In genomic region chr5:180172447-180173197, GRCh38 we compare ENCODE assay signal across 13 cellular contexts. TPM values are rescaled to one million over a fixed set of nuclear protein-coding genes. Genes with fewer than 3 reads are reported as not detected.
A peak's percentile ranks its signal among the peaks of the same experiment; 100 is the strongest.
DNase-seq lines count a peak whose midpoint lies in the region; ATAC-seq and TF ChIP-seq lines count a peak whose summit lies in the region.
"Had no signal": no experiment of that assay in that cellular context is flagged by ENCODE, and none has a peak within 500 bp of the region (broad histone marks: within the 10 kb centered on the region; RNA-seq: fewer than 3 reads in every experiment).

No MANE protein-coding gene starts in this region.

- in situ Hi-C loops in IMR-90 (cut with MboI; ENCODE audit: low sequenced_read_pairs), result no loop called here
- in situ Hi-C loops in T47D (cut with HindIII; ENCODE audit: low pct_unique_long_range_greater_than_20kb, low sequenced_read_pairs), result no loop called here

- no peaks in the 10 kb centered on the region for H3K9me3 ChIP-seq in IMR-90 (ENCODE audit: control insufficient read depth, insufficient read depth, low read length)
- H3K9me3 ChIP-seq in effector memory CD4-positive, alpha-beta T cell (ENCODE audit: control insufficient read depth, low read length), result no peaks in the 10 kb centered on the region
- H3K9me3 ChIP-seq: BLaER1 had no signal

- peak overlapping the region; percentile 24; the same call in 1 of the 2 replicates for H2BK20ac ChIP-seq in IMR-90 (ENCODE audit: low read depth, low read length)

- H3K18ac ChIP-seq in IMR-90 (ENCODE audit: low read depth, low read length), result no peak overlapping the region; the same call in 1 of the 2 replicates

- no peaks in the 10 kb centered on the region for H4K20me1 ChIP-seq in IMR-90 (ENCODE audit: insufficient read depth, low read length)
- H4K20me1 ChIP-seq: BLaER1 had no signal

- H3K56ac ChIP-seq in IMR-90 (ENCODE audit: extremely low read depth, insufficient read depth, low read length), result no peak overlapping the region

- peak; percentile 73 for DNase-seq in Ammon's horn (ENCODE audit: low spot score)
- DNase-seq in IMR-90, result no peak
- DNase-seq in T47D (ENCODE audit: low read depth in 1 of 2, low spot score in 1 of 2), result peak; percentile 33
- peak; percentile 31 for DNase-seq in left kidney (ENCODE audit: low read depth, low spot score)
- DNase-seq in activated naive CD4-positive, alpha-beta T cell treated with anti-CD3 and anti-CD28 coated beads, Interleukin-2, amount 10 ng/mL, durations not matched to agents 7 days and 5 days, result no peak
- DNase-seq in 8988T, result no peak
- no peak for DNase-seq in effector memory CD4-positive, alpha-beta T cell
- DNase-seq: activated effector memory CD4-positive, alpha-beta T cell treated with Interleukin-2 at 50 U/mL for 16 hours; cerebellar nuclear complex; mesendoderm; SIG-M5 had no signal

- intact Hi-C loops in IMR-90 (cut with micrococcal nuclease), result no loop called here

- H3K9ac ChIP-seq in IMR-90 (ENCODE audit: low read depth, low read length), result no peak overlapping the region
- H3K9ac ChIP-seq: BLaER1 had no signal

- peak overlapping the region; percentile 23; the same call in 1 of the 2 replicates for H2BK120ac ChIP-seq in IMR-90 (ENCODE audit: low read depth, low read length)

- H3K36me3 Mint-ChIP-seq in activated naive CD4-positive, alpha-beta T cell treated with anti-CD3 and anti-CD28 coated beads, Interleukin-2, amount 10 ng/mL, durations not matched to agents 7 days and 5 days, result no peaks in the 10 kb centered on the region

- H3K27ac ChIP-seq in IMR-90 (ENCODE audit: insufficient read depth, low read length), result no peak overlapping the region
- H3K27ac ChIP-seq in effector memory CD4-positive, alpha-beta T cell (ENCODE audit: insufficient read depth, low read length, poor library complexity, severe bottlenecking), result no peak overlapping the region
- H3K27ac ChIP-seq: BLaER1 had no signal

- H4K91ac ChIP-seq in IMR-90 (ENCODE audit: insufficient read depth, low read depth, low read length), result no peak overlapping the region; the same call in 1 of the 2 replicates

- no peak overlapping the region for H3K23ac ChIP-seq in IMR-90 (ENCODE audit: low read depth, low read length)

- no peaks in the 10 kb centered on the region for H3K9me3 Mint-ChIP-seq in activated naive CD4-positive, alpha-beta T cell treated with anti-CD3 and anti-CD28 coated beads, Interleukin-2, amount 10 ng/mL, durations not matched to agents 7 days and 5 days

- TF ChIP-seq CTCF in IMR-90 (conservative IDR thresholded peaks at IDR 0.05; ENCODE audit: low read depth, low read length), result no peak

- H4K5ac ChIP-seq in IMR-90 (ENCODE audit: low read depth, low read length), result no peak overlapping the region; the same call in 1 of the 2 replicates

- H3K79me1 ChIP-seq in IMR-90 (ENCODE audit: low read depth in 1 of 2, low read length in 2 of 2), result no peaks in the 10 kb centered on the region

- H3K4me3 ChIP-seq in IMR-90 (ENCODE audit: insufficient read depth, low read depth, low read length), result no peak overlapping the region
- no peak overlapping the region for H3K4me3 ChIP-seq in effector memory CD4-positive, alpha-beta T cell (ENCODE audit: insufficient read depth, low read depth, low read length, poor library complexity, severe bottlenecking)
- H3K4me3 ChIP-seq: BLaER1 had no signal

- BruUV-seq in IMR-90 (replicated peaks; lab: Mats Ljungman, UMichigan), result no TSS peak

- H4K8ac ChIP-seq in IMR-90 (ENCODE audit: low read depth in 2 of 2, low read length in 2 of 2), result no peak overlapping the region; a peak in 1 of 4 replicates

- no peak for TF ChIP-seq POLR2A in IMR-90 (IDR thresholded peaks at IDR 0.05; ENCODE audit: low read depth, low read length)

- dilution Hi-C loops in IMR-90 (cut with HindIII; ENCODE audit: low sequenced_read_pairs, unreplicated experiment), result no loop called here

- no peaks in the 10 kb centered on the region for H3K4me1 Mint-ChIP-seq in activated naive CD4-positive, alpha-beta T cell treated with anti-CD3 and anti-CD28 coated beads, Interleukin-2, amount 10 ng/mL, durations not matched to agents 7 days and 5 days

- POLR2A ChIA-PET in IMR-90 (lab: Charles Lee; ENCODE audit: unreplicated experiment), result no interaction called here

- no peaks in the 10 kb centered on the region for H3K27me3 Mint-ChIP-seq in activated naive CD4-positive, alpha-beta T cell treated with anti-CD3 and anti-CD28 coated beads, Interleukin-2, amount 10 ng/mL, durations not matched to agents 7 days and 5 days

- ATAC-seq in IMR-90 (ENCODE audit: low read depth), result no peak; the same call in 1 of the 2 replicates
- no peak for ATAC-seq in HG02938 (IDR thresholded peaks at IDR 0.05; ENCODE audit: unreplicated experiment)

- H2BK15ac ChIP-seq in IMR-90 (ENCODE audit: low read depth, low read length), result no peak overlapping the region

- TF ChIP-seq RAD21 in IMR-90 (IDR thresholded peaks at IDR 0.05; ENCODE audit: low read length), result no peak

- H3K4ac ChIP-seq in IMR-90 (ENCODE audit: low read depth, low read length), result peak overlapping the region; percentile 27; the same call in 1 of the 2 replicates

- no peak overlapping the region for H3K4me2 ChIP-seq in IMR-90 (ENCODE audit: low read depth, low read length)
- H3K4me2 ChIP-seq: BLaER1 had no signal

- CTCF ChIA-PET in IMR-90 (lab: Yijun Ruan, JAX), result no interaction called here
- CTCF ChIA-PET in activated naive CD4-positive, alpha-beta T cell treated with anti-CD3 and anti-CD28 coated beads, Interleukin-2, amount 10 ng/mL, durations not matched to agents 7 days and 5 days (lab: Charles Lee), result no interaction called here

- peak overlapping the region; percentile 37 for H2AK9ac ChIP-seq in IMR-90 (replicated peaks; ENCODE audit: low read depth, low read length, poor library complexity)

- H3K4me3 Mint-ChIP-seq in activated naive CD4-positive, alpha-beta T cell treated with anti-CD3 and anti-CD28 coated beads, Interleukin-2, amount 10 ng/mL, durations not matched to agents 7 days and 5 days, result no peak overlapping the region

- H3K9me1 ChIP-seq in IMR-90 (ENCODE audit: insufficient read depth, low read length), result peaks cover 5% of the 10 kb centered on the region; the same call in 1 of the 2 replicates

- no peak overlapping the region for H3K27ac Mint-ChIP-seq in activated naive CD4-positive, alpha-beta T cell treated with anti-CD3 and anti-CD28 coated beads, Interleukin-2, amount 10 ng/mL, durations not matched to agents 7 days and 5 days

- no peaks in the 10 kb centered on the region for H3K36me3 ChIP-seq in IMR-90 (ENCODE audit: control insufficient read depth, insufficient read depth, low read length)
- H3K36me3 ChIP-seq in effector memory CD4-positive, alpha-beta T cell (ENCODE audit: control insufficient read depth, insufficient read depth, low read length), result no peaks in the 10 kb centered on the region
- H3K36me3 ChIP-seq: BLaER1 had no signal

- H2AFZ ChIP-seq in IMR-90 (replicated peaks; ENCODE audit: low read length, poor library complexity), result peak overlapping the region; percentile 14

- no peak overlapping the region for H3K14ac ChIP-seq in IMR-90 (replicated peaks; ENCODE audit: low read depth, low read length)

- no peaks in the 10 kb centered on the region for H3K27me3 ChIP-seq in IMR-90 (ENCODE audit: control insufficient read depth, insufficient read depth, low read length)
- no peaks in the 10 kb centered on the region for H3K27me3 ChIP-seq in effector memory CD4-positive, alpha-beta T cell (replicated peaks; ENCODE audit: control insufficient read depth, insufficient read depth, low read length, poor library complexity, severe bottlenecking)
- H3K27me3 ChIP-seq: BLaER1 had no signal

- H2AK5ac ChIP-seq in IMR-90 (ENCODE audit: low read depth, low read length), result peak overlapping the region; percentile 28; the same call in 1 of the 2 replicates

- no peak overlapping the region for H2BK5ac ChIP-seq in IMR-90 (ENCODE audit: low read depth, low read length, poor library complexity, severe bottlenecking)

- 68% methylated on average over 6 of the region's 11 CpGs; no CpG with 5 or more reads in 1 of the 2 experiments for WGBS in IMR-90 (ENCODE audit: extremely low coverage in 2 of 2, insufficient read length in 1 of 2), 2 experiments

- H3K4me1 ChIP-seq in IMR-90 (ENCODE audit: control insufficient read depth, insufficient read depth, low read length), result peaks cover 23% of the 10 kb centered on the region; the same call in 1 of the 2 replicates
- no peaks in the 10 kb centered on the region for H3K4me1 ChIP-seq in effector memory CD4-positive, alpha-beta T cell (ENCODE audit: control insufficient read depth, insufficient read depth, low read length, poor library complexity, severe bottlenecking)

TF ChIP-seq in IMR-90, 13 proteins besides CTCF, POLR2A, EP300 and RAD21 (continues in another document):
- TF ChIP-seq, protein P1, sequence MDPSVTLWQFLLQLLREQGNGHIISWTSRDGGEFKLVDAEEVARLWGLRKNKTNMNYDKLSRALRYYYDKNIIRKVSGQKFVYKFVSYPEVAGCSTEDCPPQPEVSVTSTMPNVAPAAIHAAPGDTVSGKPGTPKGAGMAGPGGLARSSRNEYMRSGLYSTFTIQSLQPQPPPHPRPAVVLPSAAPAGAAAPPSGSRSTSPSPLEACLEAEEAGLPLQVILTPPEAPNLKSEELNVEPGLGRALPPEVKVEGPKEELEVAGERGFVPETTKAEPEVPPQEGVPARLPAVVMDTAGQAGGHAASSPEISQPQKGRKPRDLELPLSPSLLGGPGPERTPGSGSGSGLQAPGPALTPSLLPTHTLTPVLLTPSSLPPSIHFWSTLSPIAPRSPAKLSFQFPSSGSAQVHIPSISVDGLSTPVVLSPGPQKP (IDR thresholded peaks at IDR 0.05; ENCODE audit: borderline replicate concordance, low read depth, low read length), result no peak
- no peak for TF ChIP-seq BHLHE40 (IDR thresholded peaks at IDR 0.05; ENCODE audit: low read depth, low read length)
- TF ChIP-seq CHD1 (IDR thresholded peaks at IDR 0.05; ENCODE audit: low read depth, low read length), result no peak
- TF ChIP-seq MAFK (IDR thresholded peaks at IDR 0.05; ENCODE audit: low read depth, low read length), result no peak
- no peak for TF ChIP-seq RCOR1 (IDR thresholded peaks at IDR 0.05; ENCODE audit: insufficient replicate concordance, low read length)
- no peak for TF ChIP-seq SMC3 (IDR thresholded peaks at IDR 0.05; ENCODE audit: low read depth, low read length)
- TF ChIP-seq MXI1 (IDR thresholded peaks at IDR 0.05; ENCODE audit: borderline replicate concordance, low read depth, low read length), result no peak
- TF ChIP-seq NFE2L2 (IDR thresholded peaks at IDR 0.05; ENCODE audit: low read depth, low read length), result no peak
- no peak for TF ChIP-seq MAZ (IDR thresholded peaks at IDR 0.05; ENCODE audit: borderline replicate concordance, low read depth, low read length)
- TF ChIP-seq CEBPB (IDR thresholded peaks at IDR 0.05; ENCODE audit: low read depth, low read length), result no peak
- no peak for TF ChIP-seq RFX5 (IDR thresholded peaks at IDR 0.05; ENCODE audit: low read depth, low read length)

RNA-seq across cellular contexts. Expression of gene RASGEF1C, which starts 36.4 kb away (rescaled TPM):
- total RNA-seq in IMR-90 (2012; rRNA removed), result not detected in 2 replicates
- polyA plus RNA-seq in IMR-90 (2012; rRNA removed), result not detected in 2 replicates
- polyA plus RNA-seq in IMR-90 (2012; cell fraction: cytosol; rRNA removed), result 0.41 TPM in 1 of 2 replicates, not detected in the other
- polyA plus RNA-seq in IMR-90 (2012; cell fraction: nucleus; rRNA removed; ENCODE audit: low replicate concordance), result not detected in 2 replicates

Comparison
In these comparisons a context has a peak if more than half of its experiments do, and no peak if none do; other contexts are left out.
1. DNase-seq: peak in Ammon's horn (single experiment), T47D (2 of 2) and left kidney (single experiment); none in IMR-90 (single experiment), activated naive CD4-positive, alpha-beta T cell treated with anti-CD3 and anti-CD28 coated beads, Interleukin-2, amount 10 ng/mL, durations not matched to agents 7 days and 5 days (single experiment), 8988T (single experiment) and effector memory CD4-positive, alpha-beta T cell (0 of 3).